Comparison of ENCODE assay signal across 12 cellular contexts in genomic region chr20:64234291-64234791, GRCh38.
"Had no signal": no experiment of that assay in that cellular context is flagged by ENCODE, and none has a peak within 500 bp of the region (broad histone marks: within the 10 kb centered on the region; RNA-seq: fewer than 3 reads in every experiment).

No MANE protein-coding gene starts in this region.

- H3K27ac ChIP-seq: cardiac muscle cell, gastroesophageal sphincter, hepatocyte, thyroid gland, vagina had no signal

- H3K9me3 ChIP-seq: gastroesophageal sphincter, thyroid gland, vagina had no signal

- H3K9me3 Mint-ChIP-seq: neural crest cell; stimulated activated effector memory CD8-positive, alpha-beta T cell treated with anti-CD3 and anti-CD28 coated beads, Interleukin-12 subunit alpha, Interleukin-12 subunit beta, amount 100 ng/mL, for 72 hours had no signal

- H3K36me3 Mint-ChIP-seq: stimulated activated effector memory CD8-positive, alpha-beta T cell treated with anti-CD3 and anti-CD28 coated beads, Interleukin-12 subunit alpha, Interleukin-12 subunit beta, amount 100 ng/mL, for 72 hours had no signal

- H3K4me3 Mint-ChIP-seq: neural crest cell; stimulated activated effector memory CD8-positive, alpha-beta T cell treated with anti-CD3 and anti-CD28 coated beads, Interleukin-12 subunit alpha, Interleukin-12 subunit beta, amount 100 ng/mL, for 72 hours had no signal

- H3K27me3 ChIP-seq: cardiac muscle cell, gastroesophageal sphincter, hepatocyte, thyroid gland, vagina had no signal

- H3K36me3 ChIP-seq: cardiac muscle cell, gastroesophageal sphincter, thyroid gland, vagina had no signal

- ATAC-seq: gastroesophageal sphincter; stimulated activated effector memory CD8-positive, alpha-beta T cell treated with anti-CD3 and anti-CD28 coated beads, Interleukin-12 subunit alpha, Interleukin-12 subunit beta, amount 100 ng/mL, for 72 hours had no signal

- H3K27ac Mint-ChIP-seq: stimulated activated effector memory CD8-positive, alpha-beta T cell treated with anti-CD3 and anti-CD28 coated beads, Interleukin-12 subunit alpha, Interleukin-12 subunit beta, amount 100 ng/mL, for 72 hours had no signal

- DNase-seq: activated CD4-positive, alpha-beta T cell treated with anti-CD3 and anti-CD28 coated beads for 1 hour; activated CD4-positive, alpha-beta T cell treated with anti-CD3 and anti-CD28 coated beads, Interleukin-2, amount 50 U/mL, for 4 hours; activated naive CD4-positive, alpha-beta T cell treated with Interleukin-2 at 50 U/mL for 16 hours; activated T-cell treated with anti-CD3 and anti-CD28 coated beads for 4 hours; T-helper 1 cell had no signal

- H3K4me1 ChIP-seq: gastroesophageal sphincter, vagina had no signal

- H3K4me3 ChIP-seq: cardiac muscle cell, gastroesophageal sphincter, hepatocyte, thyroid gland, vagina had no signal
